ENCODE assay signal across 8 cellular contexts in genomic region chr1:207049974-207050391, GRCh38. TPM values are rescaled to one million over a fixed set of nuclear protein-coding genes. Genes with fewer than 3 reads are reported as not detected.
DNase-seq lines count a peak whose midpoint lies in the region; ATAC-seq and TF ChIP-seq lines count a peak whose summit lies in the region.

No MANE protein-coding gene starts in this region.

- DNase-seq in NOMO-1 treated with DMSO at 0.1 percent for 48 hours (lab: John Stamatoyannopoulos, UW; ENCODE audit: unreplicated experiment): peak; percentile 62
- no peak for DNase-seq in NOMO-1 treated with dmso at 0.1 percent for 144 hours (lab: John Stamatoyannopoulos, UW; ENCODE audit: unreplicated experiment)
- DNase-seq in HuH-7.5 (ENCODE audit: low spot score): peak; percentile 40
- DNase-seq in RWPE1 (ENCODE audit: low spot score): no peak
- no peak for DNase-seq in right atrium auricular region (ENCODE audit: low spot score)
- DNase-seq in retinal pigment epithelial cell (ENCODE audit: low read depth): no peak

- ATAC-seq in GM19452 (IDR thresholded peaks at IDR 0.05; ENCODE audit: unreplicated experiment): no peak

- H3K4me3 ChIP-seq in right atrium auricular region (peak overlapping the region; percentile 79 to 83), retinal pigment epithelial cell (ENCODE audit: low read length) (peak overlapping the region; percentile 98)

- peaks cover 12% of the 10 kb centered on the region for H3K36me3 ChIP-seq in right atrium auricular region

- CTCF ChIA-PET in RWPE1 (lab: Yijun Ruan, JAX): interaction anchor here (0.5 to 1.2 kb wide), 13 partner anchors 9 to 1442 kb away, joined by 3 to 8 read pairs (median 4); partner anchors contain the start of gene C1orf116

- TF ChIP-seq CTCF in RWPE1 (conservative IDR thresholded peaks at IDR 0.05; ENCODE audit: low read depth) (peak; percentile 84), right atrium auricular region (IDR thresholded peaks at IDR 0.05) (peak; percentile 79 to 82), retinal pigment epithelial cell (conservative IDR thresholded peaks at IDR 0.05; ENCODE audit: low read depth, low read length) (peak; percentile 86)

- H3K27ac ChIP-seq in RWPE1 (peak overlapping the region; percentile 93), angular gyrus (ENCODE audit: low read depth, low read length) (peak overlapping the region; percentile 69), right atrium auricular region (peak overlapping the region; percentile 97 to 98)

- no peaks in the 10 kb centered on the region for H3K27me3 ChIP-seq in right atrium auricular region

- POLR2A ChIA-PET in RWPE1 (lab: Yijun Ruan, JAX; ENCODE audit: low non-redundant PET): no interaction called here

- H3K9me3 ChIP-seq in right atrium auricular region: no peaks in the 10 kb centered on the region

- peaks cover 0 to 64% of the 10 kb centered on the region in 2 donors for H3K4me1 ChIP-seq in right atrium auricular region

RNA-seq across cellular contexts. Expression of gene YOD1, which starts 1.0 kb away (rescaled TPM):
- total RNA-seq in right atrium auricular region: 1 to 10 TPM; 3.5 to 4.7 TPM

RNA-seq across cellular contexts. Expression of gene PFKFB2, which starts 3.1 kb away (rescaled TPM):
- 10 to 100 TPM; 11.8 to 27.5 TPM for total RNA-seq in right atrium auricular region

RNA-seq across cellular contexts. Expression of gene C1orf116, which starts 17.4 kb away (rescaled TPM):
- total RNA-seq in right atrium auricular region: under 1 TPM; 0.07 to 0.35 TPM

RNA-seq across cellular contexts. Expression of gene C4BPB, which starts 38.7 kb away (rescaled TPM):
- not detected for total RNA-seq in right atrium auricular region

RNA-seq across cellular contexts. Expression of gene C4BPA, which starts 54.0 kb away (rescaled TPM):
- total RNA-seq in right atrium auricular region: 1 to 10 TPM in 1 of 2 donors, not detected in 1; 3.6 TPM

Comparison
In these comparisons a context has a peak if more than half of its experiments do, and no peak if none do; other contexts are left out.
1. DNase-seq: peak in NOMO-1 treated with DMSO at 0.1 percent for 48 hours (single experiment) and HuH-7.5 (single experiment); none in NOMO-1 treated with dmso at 0.1 percent for 144 hours (single experiment), RWPE1 (single experiment), right atrium auricular region (single experiment) and retinal pigment epithelial cell (single experiment).
2. Peak in every context shown above with its lines, with median percentiles within 50 percentile points of each other: H3K27ac ChIP-seq and CTCF ChIP-seq.